24 cellular contexts compared by ENCODE assay signal in genomic region chr1:193054169-193054675, GRCh38.
"Had no signal": no experiment of that assay in that cellular context is flagged by ENCODE, and none has a peak within 500 bp of the region (broad histone marks: within the 10 kb centered on the region; RNA-seq: fewer than 3 reads in every experiment).

No MANE protein-coding gene starts in this region.

- H3K27ac ChIP-seq: breast epithelium, SJSA1 had no signal

- H3K4me3 ChIP-seq: breast epithelium, SJSA1 had no signal

- FAIRE-seq: RCC 7860 had no signal

- H3K4me1 ChIP-seq: SJSA1 had no signal

- DNase-seq: activated CD4-positive, alpha-beta T cell treated with anti-CD3 and anti-CD28 coated beads for 48 hours; activated CD4-positive, alpha-beta T cell treated with anti-CD3 and anti-CD28 coated beads, Interleukin-2, amount 50 U/mL, for 4 hours; activated CD4-positive, CD25-positive, alpha-beta regulatory T cell treated with anti-CD3 and anti-CD28 coated beads, Interleukin-2, amount 50 U/mL, for 72 hours; activated CD8-positive, alpha-beta memory T cell treated with anti-CD3 and anti-CD28 coated beads, Interleukin-2, amount 50 U/mL, for 48 hours; activated CD8-positive, alpha-beta T cell treated with anti-CD3 and anti-CD28 coated beads, Interleukin-2, amount 10 ng/mL, durations not matched to agents 7 days and 5 days; activated effector memory CD4-positive, alpha-beta T cell treated with Interleukin-2 at 50 U/mL for 16 hours; activated naive CD4-positive, alpha-beta T cell; activated T-cell treated with anti-CD3 and anti-CD28 coated beads, Interleukin-2, amount 50 U/mL, for 24 hours; aorta; caudate nucleus; NCI-H1048; NCI-H146; NCI-H187 treated with DMSO at 0.1 percent for 48 hours; NCI-H2081 treated with DMSO at 0.1 percent for 48 hours; NCI-H526; NCI-H82; NK-92 treated with Interleukin-12 subunit alpha and Interleukin-12 subunit beta, amount 100 ng/mL, for 24 hours; OCI-M1; SHP77 had no signal

- ATAC-seq: activated CD8-positive, alpha-beta T cell treated with anti-CD3 and anti-CD28 coated beads, Interleukin-2, amount 10 ng/mL, durations not matched to agents 7 days and 5 days; SK-N-SH treated with all-trans-retinoic acid at 6 μM for 48 hours; WTC11 had no signal

- H3K9me3 ChIP-seq: breast epithelium, SJSA1 had no signal

- H3K36me3 ChIP-seq: breast epithelium had no signal

- H3K27me3 ChIP-seq: breast epithelium, SJSA1 had no signal
